Comparison of ENCODE assay signal across 22 cellular contexts in the genomic region with DNA sequence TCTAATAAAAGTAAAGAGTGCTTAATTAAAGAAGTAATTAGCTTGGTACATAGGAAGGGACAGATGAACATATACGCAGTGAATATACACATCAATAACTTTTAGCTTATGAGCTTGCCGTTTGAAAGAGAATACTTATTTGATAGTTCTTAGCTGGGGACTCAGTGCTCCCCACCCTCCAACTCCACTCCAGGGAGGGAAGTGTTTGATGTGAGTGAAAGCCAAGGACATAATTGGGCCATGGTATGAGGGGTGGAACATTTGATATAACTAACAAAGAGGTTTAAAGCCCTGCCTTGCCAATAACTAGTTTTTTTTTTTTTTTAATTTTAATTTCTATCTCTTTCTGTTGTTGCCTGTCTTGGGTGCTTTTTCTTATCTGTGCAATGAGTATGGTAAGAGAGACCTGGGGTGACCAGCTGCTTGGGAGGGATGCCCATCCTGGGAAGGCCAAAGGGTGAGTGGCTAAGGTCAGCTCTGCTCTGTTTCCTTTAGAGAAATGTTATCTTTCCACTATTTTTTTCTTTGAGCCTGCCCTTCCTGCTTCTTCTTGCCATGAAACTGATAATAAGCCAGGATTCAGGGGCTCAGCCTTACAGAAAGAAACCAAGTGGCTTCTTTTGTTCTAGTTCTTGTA.
"Had no signal": no experiment of that assay in that cellular context is flagged by ENCODE, and none has a peak within 500 bp of the region (broad histone marks: within the 10 kb centered on the region; RNA-seq: fewer than 3 reads in every experiment).

No MANE protein-coding gene starts in this region.

- H3K9me3 ChIP-seq: left ventricle myocardium inferior, testis had no signal

- H3K9me3 Mint-ChIP-seq: activated T-helper 17 cell treated with anti-CD3 and anti-CD28 coated beads, Interleukin-2, amount 50 U/mL, for 72 hours; memory B cell; naive B cell; T-helper 2 cell treated with Interferon-gamma antibody and Interleukin-4, amounts not matched to agents 5 μg/mL and 100 μg/mL, for 36 hours had no signal

- DNase-seq: activated CD4-positive, alpha-beta T cell treated with anti-CD3 and anti-CD28 coated beads, Interleukin-2, amount 50 U/mL, for 1 hour; activated CD4-positive, CD25-positive, alpha-beta regulatory T cell treated with anti-CD3 and anti-CD28 coated beads, Interleukin-2, amount 50 U/mL, for 72 hours; activated CD8-positive, alpha-beta T cell treated with anti-CD3 and anti-CD28 coated beads, Interleukin-2, amount 10 ng/mL, durations not matched to agents 7 days and 5 days; central memory CD4-positive, alpha-beta T cell; dermis blood vessel endothelial cell; effector CD8-positive, alpha-beta T cell; foreskin keratinocyte; kidney; left ventricle myocardium inferior; naive B cell; retina; stimulated activated CD4-positive, alpha-beta T cell treated with anti-CD3 and anti-CD28 coated beads, Interleukin-2, amount 100 ng/mL, for 48 hours; stimulated activated CD8-positive, alpha-beta memory T cell treated with anti-CD3 and anti-CD28 coated beads, Interleukin-4, amount 100 ng/mL, for 48 hours; stimulated activated naive CD4-positive, alpha-beta T cell; testis; trophoblast cell; WERI-Rb-1 had no signal

- H3K27ac ChIP-seq: foreskin keratinocyte, left ventricle myocardium inferior, WERI-Rb-1 had no signal

- H3K4me3 Mint-ChIP-seq: activated CD8-positive, alpha-beta T cell treated with anti-CD3 and anti-CD28 coated beads, Interleukin-2, amount 10 ng/mL, durations not matched to agents 7 days and 5 days; activated naive CD8-positive, alpha-beta T cell; activated T-helper 17 cell treated with anti-CD3 and anti-CD28 coated beads, Interleukin-2, amount 50 U/mL, for 72 hours; memory B cell; T-helper 2 cell treated with Interferon-gamma antibody and Interleukin-4, amounts not matched to agents 5 μg/mL and 100 μg/mL, for 36 hours had no signal

- H3K27me3 ChIP-seq: testis had no signal

- H3K27me3 Mint-ChIP-seq: activated naive CD8-positive, alpha-beta T cell; progenitor cell of endocrine pancreas had no signal

- H3K36me3 ChIP-seq: left ventricle myocardium inferior, WERI-Rb-1 had no signal

- H3K27ac Mint-ChIP-seq: activated CD8-positive, alpha-beta T cell treated with anti-CD3 and anti-CD28 coated beads, Interleukin-2, amount 10 ng/mL, durations not matched to agents 7 days and 5 days; activated naive CD8-positive, alpha-beta T cell; activated T-helper 17 cell treated with anti-CD3 and anti-CD28 coated beads, Interleukin-2, amount 50 U/mL, for 72 hours; memory B cell; naive B cell; progenitor cell of endocrine pancreas; T-helper 2 cell treated with Interferon-gamma antibody and Interleukin-4, amounts not matched to agents 5 μg/mL and 100 μg/mL, for 36 hours had no signal

- H3K4me1 ChIP-seq: foreskin keratinocyte, left ventricle myocardium inferior had no signal

- H3K36me3 Mint-ChIP-seq: activated naive CD8-positive, alpha-beta T cell; memory B cell; naive B cell had no signal

- ATAC-seq: activated CD8-positive, alpha-beta T cell treated with anti-CD3 and anti-CD28 coated beads, Interleukin-2, amount 10 ng/mL, durations not matched to agents 7 days and 5 days; activated T-helper 17 cell treated with anti-CD3 and anti-CD28 coated beads, Interleukin-2, amount 50 U/mL, for 72 hours; foreskin keratinocyte had no signal

- H3K4me3 ChIP-seq: left ventricle myocardium inferior, testis had no signal

- H3K4me1 Mint-ChIP-seq: activated T-helper 17 cell treated with anti-CD3 and anti-CD28 coated beads, Interleukin-2, amount 50 U/mL, for 72 hours had no signal
